ENCODE assay signal across 19 cellular contexts in the genomic region with DNA sequence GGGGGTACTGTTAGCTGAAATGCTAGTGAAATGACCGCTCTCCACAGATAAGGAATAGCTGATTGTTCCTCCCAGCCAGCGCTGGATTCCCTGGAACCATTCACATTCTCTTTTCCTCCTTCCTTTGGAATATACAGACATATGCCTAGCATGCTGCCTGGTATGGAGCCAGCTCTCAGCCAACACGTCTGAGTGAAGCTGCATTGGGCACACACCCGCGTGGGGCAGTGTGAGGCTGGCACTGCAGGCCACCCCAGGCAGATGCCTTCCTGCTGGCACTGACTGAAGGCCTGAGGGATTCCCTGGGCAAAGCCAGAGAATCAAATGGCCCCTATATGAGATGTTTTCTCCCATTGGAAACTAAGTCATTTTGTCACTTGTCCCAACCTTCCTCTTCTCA.
DNase-seq lines count a peak whose midpoint lies in the region; ATAC-seq and TF ChIP-seq lines count a peak whose summit lies in the region.
"Had no signal": no experiment of that assay in that cellular context is flagged by ENCODE, and none has a peak within 500 bp of the region (broad histone marks: within the 10 kb centered on the region; RNA-seq: fewer than 3 reads in every experiment).

No MANE protein-coding gene starts in this region.

- H3K27me3 ChIP-seq in right atrium auricular region (no peaks in the 10 kb centered on the region), brain microvascular endothelial cell (replicated peaks) (peaks cover 5% of the 10 kb centered on the region), neuronal stem cell (ENCODE audit: control insufficient read depth in 3 of 3, insufficient read depth in 3 of 3, low read depth in 1 of 3, low read length in 3 of 3) (no peaks in the 10 kb centered on the region)

- ATAC-seq in Right ventricle myocardium superior (ENCODE audit: poor library complexity) (peak; percentile 71), left cardiac atrium (peak; percentile 57 to 66)
- ATAC-seq: PC-3 had no signal

- H3K4me1 ChIP-seq in right atrium auricular region, result peaks cover 0 to 44% of the 10 kb centered on the region in 2 donors
- peaks cover 0 to 4% of the 10 kb centered on the region in 2 donors for H3K4me1 ChIP-seq in neuronal stem cell (ENCODE audit: control insufficient read depth in 2 of 2, insufficient read depth in 1 of 2, low read depth in 1 of 2, low read length in 2 of 2)

- intact Hi-C loops in Right ventricle myocardium superior (cut with DNase I) (loop anchor here (10.0 kb wide), 2 partner anchors 72 to 132 kb away; no protein-coding TSS in a partner anchor), left cardiac atrium (cut with DNase I) (loop anchor here in 1 of 2 donors (5.0 kb wide), 1 partner anchor 144 kb away; no protein-coding TSS in a partner anchor)

- H3K27ac ChIP-seq in right atrium auricular region (no peak overlapping the region), brain microvascular endothelial cell (no peak overlapping the region), neuronal stem cell (replicated peaks; ENCODE audit: low read length) (no peak overlapping the region)

- peaks cover 45% of the 10 kb centered on the region for H3K4me1 Mint-ChIP-seq in neural crest cell
- H3K4me1 Mint-ChIP-seq: B cell; CD4-positive, CD25-positive, alpha-beta regulatory T cell had no signal

- no peak overlapping the region for H4K91ac ChIP-seq in neuronal stem cell (ENCODE audit: low read depth, low read length, poor library complexity)

- no peak for TF ChIP-seq CTCF in right atrium auricular region (IDR thresholded peaks at IDR 0.05)
- TF ChIP-seq CTCF in neural crest cell (conservative IDR thresholded peaks at IDR 0.05), result no peak
- TF ChIP-seq CTCF in brain microvascular endothelial cell (IDR thresholded peaks at IDR 0.05; ENCODE audit: low read depth, low read length, missing control alignments), result no peak

- WGBS in neuronal stem cell (ENCODE audit: extremely low coverage in 2 of 2, insufficient read length in 2 of 2, insufficient replicate concordance in 1 of 2), 2 donors, result no CpG with 5 or more reads among the region's 5 CpGs

- H3K4me3 ChIP-seq in right atrium auricular region (no peak overlapping the region), brain microvascular endothelial cell (ENCODE audit: low read depth, low read length) (no peak overlapping the region), neuronal stem cell (ENCODE audit: low read length in 2 of 2) (no peak overlapping the region)

- H3K9me3 Mint-ChIP-seq in neural crest cell, result peaks cover 3% of the 10 kb centered on the region
- H3K9me3 Mint-ChIP-seq: CD4-positive, CD25-positive, alpha-beta regulatory T cell had no signal

- no peak overlapping the region for H3K9ac ChIP-seq in neuronal stem cell (ENCODE audit: low read depth, low read length, poor library complexity)

- H3K36me3 ChIP-seq in right atrium auricular region, result no peaks in the 10 kb centered on the region
- no peaks in the 10 kb centered on the region for H3K36me3 ChIP-seq in brain microvascular endothelial cell (replicated peaks)
- no peaks in the 10 kb centered on the region for H3K36me3 ChIP-seq in neuronal stem cell (replicated peaks in 1 of 2; ENCODE audit: control insufficient read depth in 2 of 2, insufficient read depth in 2 of 2, low read length in 2 of 2)

- no peak overlapping the region for H3K4me2 ChIP-seq in neuronal stem cell (ENCODE audit: insufficient read depth, low read length, poor library complexity, severe bottlenecking)

- H2BK12ac ChIP-seq in neuronal stem cell (ENCODE audit: low read length), result no peak overlapping the region

- no peak overlapping the region for H2BK5ac ChIP-seq in neuronal stem cell (ENCODE audit: low read length)

- H3K23ac ChIP-seq in neuronal stem cell (ENCODE audit: low read depth, low read length, poor library complexity), result no peak overlapping the region

- DNase-seq in Right ventricle myocardium superior (peak; percentile 62), right atrium auricular region (ENCODE audit: low spot score) (no peak), left cardiac atrium (peak; percentile 54), neural crest cell (ENCODE audit: low read depth, low spot score) (no peak), brain microvascular endothelial cell (no peak), NCI-H1694 treated with DMSO at 0.1 percent for 48 hours (lab: John Stamatoyannopoulos, UW) (no peak), amniotic stem cell (lab: John Stamatoyannopoulos, UW) (no peak), neuronal stem cell (ENCODE audit: low spot score) (no peak)
- DNase-seq: CD4-positive, CD25-positive, alpha-beta regulatory T cell; COR-L47; GDM1; GOT3; MM.1S; NCI-H1092; NCI-H2081 treated with DMSO at 0.1 percent for 48 hours; NCI-H774; PC-3; RPMI8226 had no signal

- H2BK15ac ChIP-seq in neuronal stem cell (ENCODE audit: low read length), result no peak overlapping the region

- no peak overlapping the region for H2AK5ac ChIP-seq in neuronal stem cell (ENCODE audit: low read depth, low read length)

- H3K79me1 ChIP-seq in neuronal stem cell (ENCODE audit: low read depth, low read length), result no peaks in the 10 kb centered on the region

- in situ Hi-C loops in brain microvascular endothelial cell (cut with HindIII; ENCODE audit: low pct_ligation_motif_present, low sequenced_read_pairs), result no loop called here

- no peak overlapping the region for H3K14ac ChIP-seq in neuronal stem cell (ENCODE audit: low read length)

- no peak overlapping the region for H2AFZ ChIP-seq in neuronal stem cell (ENCODE audit: low read length)

- H3K27me3 Mint-ChIP-seq in neural crest cell (ENCODE audit: low read depth), result no peaks in the 10 kb centered on the region
- H3K27me3 Mint-ChIP-seq: CD4-positive, CD25-positive, alpha-beta regulatory T cell had no signal

- H3K18ac ChIP-seq in neuronal stem cell (ENCODE audit: low read length), result no peak overlapping the region

- H2BK120ac ChIP-seq in neuronal stem cell (ENCODE audit: low read depth, low read length), result no peak overlapping the region

- no peak overlapping the region for H3K4ac ChIP-seq in neuronal stem cell (ENCODE audit: low read length)

- H3K9me3 ChIP-seq in right atrium auricular region (no peaks in the 10 kb centered on the region), neuronal stem cell (replicated peaks in 1 of 2; ENCODE audit: control insufficient read depth in 2 of 2, insufficient read depth in 1 of 2, low read depth in 1 of 2, low read length in 2 of 2) (no peaks in the 10 kb centered on the region)

- H3K36me3 Mint-ChIP-seq in neural crest cell (ENCODE audit: low read depth), result no peaks in the 10 kb centered on the region
- H3K36me3 Mint-ChIP-seq: CD4-positive, CD25-positive, alpha-beta regulatory T cell had no signal

- H3K4me3 Mint-ChIP-seq in neural crest cell, result no peak overlapping the region
- H3K4me3 Mint-ChIP-seq: B cell; CD4-positive, CD25-positive, alpha-beta regulatory T cell had no signal

- H4K8ac ChIP-seq in neuronal stem cell (ENCODE audit: low read depth, low read length), result no peak overlapping the region

- H3K27ac Mint-ChIP-seq in neural crest cell (ENCODE audit: unreplicated experiment), result peak overlapping the region; percentile 68
- H3K27ac Mint-ChIP-seq: B cell; CD4-positive, CD25-positive, alpha-beta regulatory T cell had no signal

Comparison
In these comparisons a context has a peak if more than half of its experiments do, and no peak if none do; other contexts are left out.
1. DNase-seq: peak in Right ventricle myocardium superior (single experiment) and left cardiac atrium (single experiment); none in right atrium auricular region (single experiment), neural crest cell (single experiment), brain microvascular endothelial cell (single experiment), NCI-H1694 treated with DMSO at 0.1 percent for 48 hours (single experiment), amniotic stem cell (single experiment) and neuronal stem cell (single experiment).